ENCODE assay signal across 30 cellular contexts in genomic region chr2:163617517-163617916, GRCh38.
"Had no signal": no experiment of that assay in that cellular context is flagged by ENCODE, and none has a peak within 500 bp of the region (broad histone marks: within the 10 kb centered on the region; RNA-seq: fewer than 3 reads in every experiment).

No MANE protein-coding gene starts in this region.

- H3K4me3 ChIP-seq: coronary artery, dorsolateral prefrontal cortex had no signal

- H3K4me1 Mint-ChIP-seq: activated CD4-positive, alpha-beta memory T cell treated with anti-CD3 and anti-CD28 coated beads, Interleukin-2, amount 10 ng/mL, durations not matched to agents 7 days and 5 days; activated CD4-positive, alpha-beta T cell treated with anti-CD3 and anti-CD28 coated beads for 36 hours; activated CD4-positive, alpha-beta T cell treated with anti-CD3 and anti-CD28 coated beads, Interleukin-2, amount 10 ng/mL, durations not matched to agents 24 days and 14 days; activated naive CD4-positive, alpha-beta T cell treated with anti-CD3 and anti-CD28 coated beads, Interleukin-2, amount 10 ng/mL, durations not matched to agents 7 days and 5 days; activated naive CD8-positive, alpha-beta T cell treated with anti-CD3 and anti-CD28 coated beads, Interleukin-2, amount 10 ng/mL, durations not matched to agents 7 days and 5 days; central memory CD8-positive, alpha-beta T cell; T-helper 17 cell had no signal

- H3K27me3 Mint-ChIP-seq: activated CD4-positive, alpha-beta memory T cell treated with anti-CD3 and anti-CD28 coated beads, Interleukin-2, amount 10 ng/mL, durations not matched to agents 7 days and 5 days; activated CD4-positive, alpha-beta T cell treated with anti-CD3 and anti-CD28 coated beads for 36 hours; activated CD4-positive, alpha-beta T cell treated with anti-CD3 and anti-CD28 coated beads, Interleukin-2, amount 10 ng/mL, durations not matched to agents 24 days and 14 days; activated naive CD4-positive, alpha-beta T cell treated with anti-CD3 and anti-CD28 coated beads, Interleukin-2, amount 10 ng/mL, durations not matched to agents 7 days and 5 days; activated naive CD8-positive, alpha-beta T cell treated with anti-CD3 and anti-CD28 coated beads, Interleukin-2, amount 10 ng/mL, durations not matched to agents 7 days and 5 days; activated T-cell treated with anti-CD3 and anti-CD28 coated beads, Interleukin-2, amount 50 U/mL, for 24 hours; central memory CD8-positive, alpha-beta T cell; dendritic cell treated with granulocyte-macrophage colony-stimulating factor and Interleukin-4, amounts not matched to agents 40 ng/mL and 50 ng/mL, for 4 days; T-helper 17 cell had no signal

- H3K27ac ChIP-seq: brain microvascular endothelial cell, coronary artery, dorsolateral prefrontal cortex had no signal

- H3K27me3 ChIP-seq: brain microvascular endothelial cell, dorsolateral prefrontal cortex had no signal

- H3K36me3 Mint-ChIP-seq: activated naive CD4-positive, alpha-beta T cell treated with anti-CD3 and anti-CD28 coated beads, Interleukin-2, amount 10 ng/mL, durations not matched to agents 7 days and 5 days; activated naive CD4-positive, alpha-beta T cell treated with anti-CD3 and anti-CD28 coated beads, Interleukin-2, amount 50 U/mL, for 72 hours; activated naive CD8-positive, alpha-beta T cell treated with anti-CD3 and anti-CD28 coated beads, Interleukin-2, amount 10 ng/mL, durations not matched to agents 7 days and 5 days had no signal

- H3K9me3 Mint-ChIP-seq: activated CD4-positive, alpha-beta memory T cell treated with anti-CD3 and anti-CD28 coated beads, Interleukin-2, amount 10 ng/mL, durations not matched to agents 7 days and 5 days; activated CD4-positive, alpha-beta T cell treated with anti-CD3 and anti-CD28 coated beads, Interleukin-2, amount 10 ng/mL, durations not matched to agents 24 days and 14 days; activated naive CD4-positive, alpha-beta T cell treated with anti-CD3 and anti-CD28 coated beads, Interleukin-2, amount 10 ng/mL, durations not matched to agents 7 days and 5 days; activated naive CD8-positive, alpha-beta T cell treated with anti-CD3 and anti-CD28 coated beads, Interleukin-2, amount 10 ng/mL, durations not matched to agents 7 days and 5 days; activated T-cell treated with anti-CD3 and anti-CD28 coated beads, Interleukin-2, amount 50 U/mL, for 24 hours; activated T-cell treated with anti-CD3 and anti-CD28 coated beads, Interleukin-2, amount 50 U/mL, for 72 hours; dendritic cell treated with granulocyte-macrophage colony-stimulating factor and Interleukin-4, amounts not matched to agents 40 ng/mL and 50 ng/mL, for 4 days; endodermal cell had no signal

- DNase-seq: activated CD4-positive, alpha-beta memory T cell treated with anti-CD3 and anti-CD28 coated beads, Interleukin-2, amount 10 ng/mL, durations not matched to agents 7 days and 5 days; activated CD4-positive, alpha-beta T cell treated with anti-CD3 and anti-CD28 coated beads for 36 hours; activated CD4-positive, alpha-beta T cell treated with anti-CD3 and anti-CD28 coated beads, Interleukin-2, amount 10 ng/mL, durations not matched to agents 24 days and 14 days; activated CD4-positive, CD25-positive, alpha-beta regulatory T cell; activated CD4-positive, CD25-positive, alpha-beta regulatory T cell treated with anti-CD3 and anti-CD28 coated beads, Interleukin-2, amount 50 U/mL, for 72 hours; activated CD8-positive, alpha-beta memory T cell treated with anti-CD3 and anti-CD28 coated beads, Interleukin-2, amount 50 U/mL, for 48 hours; activated gamma-delta T cell; activated naive CD4-positive, alpha-beta T cell; activated naive CD4-positive, alpha-beta T cell treated with anti-CD3 and anti-CD28 coated beads, Interleukin-2, amount 10 ng/mL, durations not matched to agents 7 days and 5 days; activated naive CD8-positive, alpha-beta T cell treated with anti-CD3 and anti-CD28 coated beads, Interleukin-2, amount 10 ng/mL, durations not matched to agents 7 days and 5 days; activated T-cell treated with anti-CD3 and anti-CD28 coated beads for 4 hours; activated T-cell treated with anti-CD3 and anti-CD28 coated beads, Interleukin-2, amount 50 U/mL, for 24 hours; activated T-cell treated with anti-CD3 and anti-CD28 coated beads, Interleukin-2, amount 50 U/mL, for 72 hours; amniotic stem cell; anterior cingulate cortex; brain microvascular endothelial cell; dorsolateral prefrontal cortex; effector memory CD4-positive, alpha-beta T cell; endodermal cell; foreskin fibroblast; head of caudate nucleus; T-helper 1 cell; T-helper 17 cell had no signal

- H3K4me3 Mint-ChIP-seq: activated CD4-positive, alpha-beta memory T cell treated with anti-CD3 and anti-CD28 coated beads, Interleukin-2, amount 10 ng/mL, durations not matched to agents 7 days and 5 days; activated CD4-positive, alpha-beta T cell treated with anti-CD3 and anti-CD28 coated beads for 36 hours; activated CD4-positive, alpha-beta T cell treated with anti-CD3 and anti-CD28 coated beads, Interleukin-2, amount 10 ng/mL, durations not matched to agents 24 days and 14 days; activated naive CD4-positive, alpha-beta T cell treated with anti-CD3 and anti-CD28 coated beads, Interleukin-2, amount 10 ng/mL, durations not matched to agents 7 days and 5 days; activated naive CD8-positive, alpha-beta T cell treated with anti-CD3 and anti-CD28 coated beads, Interleukin-2, amount 10 ng/mL, durations not matched to agents 7 days and 5 days; activated T-cell treated with anti-CD3 and anti-CD28 coated beads, Interleukin-2, amount 50 U/mL, for 24 hours; activated T-cell treated with anti-CD3 and anti-CD28 coated beads, Interleukin-2, amount 50 U/mL, for 72 hours; central memory CD8-positive, alpha-beta T cell; dendritic cell treated with granulocyte-macrophage colony-stimulating factor and Interleukin-4, amounts not matched to agents 40 ng/mL and 50 ng/mL, for 4 days; endodermal cell; T-helper 17 cell had no signal

- FAIRE-seq: astrocyte, bronchial epithelial cell, frontal cortex had no signal

- H3K36me3 ChIP-seq: brain microvascular endothelial cell had no signal

- H3K27ac Mint-ChIP-seq: activated CD4-positive, alpha-beta memory T cell treated with anti-CD3 and anti-CD28 coated beads, Interleukin-2, amount 10 ng/mL, durations not matched to agents 7 days and 5 days; activated CD4-positive, alpha-beta T cell treated with anti-CD3 and anti-CD28 coated beads for 36 hours; activated CD4-positive, alpha-beta T cell treated with anti-CD3 and anti-CD28 coated beads, Interleukin-2, amount 10 ng/mL, durations not matched to agents 24 days and 14 days; activated naive CD4-positive, alpha-beta T cell treated with anti-CD3 and anti-CD28 coated beads, Interleukin-2, amount 10 ng/mL, durations not matched to agents 7 days and 5 days; activated naive CD4-positive, alpha-beta T cell treated with anti-CD3 and anti-CD28 coated beads, Interleukin-2, amount 50 U/mL, for 72 hours; activated naive CD8-positive, alpha-beta T cell treated with anti-CD3 and anti-CD28 coated beads, Interleukin-2, amount 10 ng/mL, durations not matched to agents 7 days and 5 days; activated T-cell treated with anti-CD3 and anti-CD28 coated beads, Interleukin-2, amount 50 U/mL, for 24 hours; activated T-cell treated with anti-CD3 and anti-CD28 coated beads, Interleukin-2, amount 50 U/mL, for 72 hours; dendritic cell treated with granulocyte-macrophage colony-stimulating factor and Interleukin-4, amounts not matched to agents 40 ng/mL and 50 ng/mL, for 4 days; endodermal cell; T-helper 17 cell had no signal
